Comparison of ENCODE assay signal across 1 cellular context in the genomic region with DNA sequence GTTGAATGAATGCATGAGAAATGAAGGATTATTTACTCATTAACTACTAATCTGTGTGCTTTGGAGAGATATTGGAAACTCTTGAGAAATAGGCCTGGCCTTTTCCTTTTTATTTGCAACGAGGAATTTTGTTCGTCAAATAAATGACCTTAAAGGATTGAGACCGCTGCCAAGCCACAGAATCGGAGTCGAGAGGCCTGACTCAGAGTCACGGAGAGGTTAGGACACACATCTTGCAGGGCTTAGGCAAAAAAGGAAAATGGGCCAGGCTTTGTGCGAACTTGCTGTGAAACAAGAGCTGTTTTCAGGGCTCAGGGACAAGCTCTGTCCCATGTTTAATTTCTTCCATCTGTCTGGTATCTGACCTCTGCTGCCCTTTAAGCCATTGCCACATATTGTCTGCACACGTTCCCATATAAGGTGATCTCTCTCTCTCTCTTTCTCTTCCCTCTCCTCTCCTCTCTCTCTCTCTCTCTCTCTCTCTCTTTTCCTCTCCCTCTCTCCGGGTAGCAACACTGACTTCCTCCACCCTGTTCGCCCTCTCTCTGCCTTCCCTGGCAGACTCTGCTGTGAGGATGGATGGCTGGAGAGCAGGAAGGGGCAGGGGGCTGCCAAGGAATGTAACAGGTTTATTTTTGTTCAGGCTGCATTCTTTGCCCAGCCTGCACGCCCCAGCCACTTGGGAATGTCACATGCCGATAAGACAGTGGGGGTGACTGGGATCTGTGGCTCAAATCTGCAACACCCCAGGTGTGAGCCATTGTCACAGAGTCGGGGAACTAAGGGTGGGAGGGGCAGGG.
TF ChIP-seq lines count a peak whose summit lies in the region.

No MANE protein-coding gene starts in this region.

TF ChIP-seq in HepG2, 621 proteins besides CTCF, POLR2A, EP300 and RAD21 (continued from another document and continues in another):
- TF ChIP-seq, protein P1, sequence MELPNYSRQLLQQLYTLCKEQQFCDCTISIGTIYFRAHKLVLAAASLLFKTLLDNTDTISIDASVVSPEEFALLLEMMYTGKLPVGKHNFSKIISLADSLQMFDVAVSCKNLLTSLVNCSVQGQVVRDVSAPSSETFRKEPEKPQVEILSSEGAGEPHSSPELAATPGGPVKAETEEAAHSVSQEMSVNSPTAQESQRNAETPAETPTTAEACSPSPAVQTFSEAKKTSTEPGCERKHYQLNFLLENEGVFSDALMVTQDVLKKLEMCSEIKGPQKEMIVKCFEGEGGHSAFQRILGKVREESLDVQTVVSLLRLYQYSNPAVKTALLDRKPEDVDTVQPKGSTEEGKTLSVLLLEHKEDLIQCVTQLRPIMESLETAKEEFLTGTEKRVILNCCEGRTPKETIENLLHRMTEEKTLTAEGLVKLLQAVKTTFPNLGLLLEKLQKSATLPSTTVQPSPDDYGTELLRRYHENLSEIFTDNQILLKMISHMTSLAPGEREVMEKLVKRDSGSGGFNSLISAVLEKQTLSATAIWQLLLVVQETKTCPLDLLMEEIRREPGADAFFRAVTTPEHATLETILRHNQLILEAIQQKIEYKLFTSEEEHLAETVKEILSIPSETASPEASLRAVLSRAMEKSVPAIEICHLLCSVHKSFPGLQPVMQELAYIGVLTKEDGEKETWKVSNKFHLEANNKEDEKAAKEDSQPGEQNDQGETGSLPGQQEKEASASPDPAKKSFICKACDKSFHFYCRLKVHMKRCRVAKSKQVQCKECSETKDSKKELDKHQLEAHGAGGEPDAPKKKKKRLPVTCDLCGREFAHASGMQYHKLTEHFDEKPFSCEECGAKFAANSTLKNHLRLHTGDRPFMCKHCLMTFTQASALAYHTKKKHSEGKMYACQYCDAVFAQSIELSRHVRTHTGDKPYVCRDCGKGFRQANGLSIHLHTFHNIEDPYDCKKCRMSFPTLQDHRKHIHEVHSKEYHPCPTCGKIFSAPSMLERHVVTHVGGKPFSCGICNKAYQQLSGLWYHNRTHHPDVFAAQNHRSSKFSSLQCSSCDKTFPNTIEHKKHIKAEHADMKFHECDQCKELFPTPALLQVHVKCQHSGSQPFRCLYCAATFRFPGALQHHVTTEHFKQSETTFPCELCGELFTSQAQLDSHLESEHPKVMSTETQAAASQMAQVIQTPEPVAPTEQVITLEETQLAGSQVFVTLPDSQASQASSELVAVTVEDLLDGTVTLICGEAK (IDR thresholded peaks at IDR 0.05), result no peak
- TF ChIP-seq, protein P1 (CRISPR knock-in tag; IDR thresholded peaks at IDR 0.05), result peak; percentile 55; the same call in 1 of the 2 replicates
- TF ChIP-seq ZNF883 (CRISPR knock-in tag; IDR thresholded peaks at IDR 0.05; ENCODE audit: not compliant biosample characterization), result peak; percentile 56
- TF ChIP-seq ARID2 (CRISPR knock-in tag; IDR thresholded peaks at IDR 0.05; ENCODE audit: borderline replicate concordance), result no peak
- TF ChIP-seq ZNF138 (CRISPR knock-in tag; IDR thresholded peaks at IDR 0.05; ENCODE audit: low read depth), result no peak
- TF ChIP-seq ZNF468 (CRISPR knock-in tag; IDR thresholded peaks at IDR 0.05), result no peak
- no peak; the same call in 1 of the 2 replicates for TF ChIP-seq HOXA5 (CRISPR knock-in tag; IDR thresholded peaks at IDR 0.05)
- TF ChIP-seq WIZ (CRISPR knock-in tag; IDR thresholded peaks at IDR 0.05), result no peak
- peak; percentile 64 for TF ChIP-seq RFX5 (IDR thresholded peaks at IDR 0.05; ENCODE audit: low read depth, low read length)
- TF ChIP-seq ERF (CRISPR knock-in tag; IDR thresholded peaks at IDR 0.05), result peak; percentile 32; the same call in 1 of the 2 replicates
- TF ChIP-seq, protein P2, sequence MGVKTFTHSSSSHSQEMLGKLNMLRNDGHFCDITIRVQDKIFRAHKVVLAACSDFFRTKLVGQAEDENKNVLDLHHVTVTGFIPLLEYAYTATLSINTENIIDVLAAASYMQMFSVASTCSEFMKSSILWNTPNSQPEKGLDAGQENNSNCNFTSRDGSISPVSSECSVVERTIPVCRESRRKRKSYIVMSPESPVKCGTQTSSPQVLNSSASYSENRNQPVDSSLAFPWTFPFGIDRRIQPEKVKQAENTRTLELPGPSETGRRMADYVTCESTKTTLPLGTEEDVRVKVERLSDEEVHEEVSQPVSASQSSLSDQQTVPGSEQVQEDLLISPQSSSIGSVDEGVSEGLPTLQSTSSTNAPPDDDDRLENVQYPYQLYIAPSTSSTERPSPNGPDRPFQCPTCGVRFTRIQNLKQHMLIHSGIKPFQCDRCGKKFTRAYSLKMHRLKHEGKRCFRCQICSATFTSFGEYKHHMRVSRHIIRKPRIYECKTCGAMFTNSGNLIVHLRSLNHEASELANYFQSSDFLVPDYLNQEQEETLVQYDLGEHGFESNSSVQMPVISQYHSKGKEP (CRISPR knock-in tag; IDR thresholded peaks at IDR 0.05), result no peak
- no peak; the same call in 1 of the 2 replicates for TF ChIP-seq FOXJ3 (CRISPR knock-in tag; IDR thresholded peaks at IDR 0.05; ENCODE audit: borderline replicate concordance)
- TF ChIP-seq ZNF879 (CRISPR knock-in tag; IDR thresholded peaks at IDR 0.05), result no peak
- no peak for TF ChIP-seq CC2D1A (CRISPR knock-in tag; IDR thresholded peaks at IDR 0.05)
- no peak for TF ChIP-seq SMYD3 (CRISPR knock-in tag; IDR thresholded peaks at IDR 0.05)
- no peak for TF ChIP-seq TBL1XR1 (IDR thresholded peaks at IDR 0.05; ENCODE audit: borderline replicate concordance, low read length, partially characterized antibody)
- TF ChIP-seq ZNF678 (CRISPR knock-in tag; IDR thresholded peaks at IDR 0.05), result no peak
- TF ChIP-seq ZFP37 (CRISPR knock-in tag; IDR thresholded peaks at IDR 0.05; ENCODE audit: borderline replicate concordance), result no peak
- TF ChIP-seq, protein P3, sequence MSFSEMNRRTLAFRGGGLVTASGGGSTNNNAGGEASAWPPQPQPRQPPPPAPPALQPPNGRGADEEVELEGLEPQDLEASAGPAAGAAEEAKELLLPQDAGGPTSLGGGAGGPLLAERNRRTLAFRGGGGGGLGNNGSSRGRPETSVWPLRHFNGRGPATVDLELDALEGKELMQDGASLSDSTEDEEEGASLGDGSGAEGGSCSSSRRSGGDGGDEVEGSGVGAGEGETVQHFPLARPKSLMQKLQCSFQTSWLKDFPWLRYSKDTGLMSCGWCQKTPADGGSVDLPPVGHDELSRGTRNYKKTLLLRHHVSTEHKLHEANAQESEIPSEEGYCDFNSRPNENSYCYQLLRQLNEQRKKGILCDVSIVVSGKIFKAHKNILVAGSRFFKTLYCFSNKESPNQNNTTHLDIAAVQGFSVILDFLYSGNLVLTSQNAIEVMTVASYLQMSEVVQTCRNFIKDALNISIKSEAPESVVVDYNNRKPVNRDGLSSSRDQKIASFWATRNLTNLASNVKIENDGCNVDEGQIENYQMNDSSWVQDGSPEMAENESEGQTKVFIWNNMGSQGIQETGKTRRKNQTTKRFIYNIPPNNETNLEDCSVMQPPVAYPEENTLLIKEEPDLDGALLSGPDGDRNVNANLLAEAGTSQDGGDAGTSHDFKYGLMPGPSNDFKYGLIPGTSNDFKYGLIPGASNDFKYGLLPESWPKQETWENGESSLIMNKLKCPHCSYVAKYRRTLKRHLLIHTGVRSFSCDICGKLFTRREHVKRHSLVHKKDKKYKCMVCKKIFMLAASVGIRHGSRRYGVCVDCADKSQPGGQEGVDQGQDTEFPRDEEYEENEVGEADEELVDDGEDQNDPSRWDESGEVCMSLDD (CRISPR knock-in tag; IDR thresholded peaks at IDR 0.05; ENCODE audit: borderline replicate concordance), result no peak
- TF ChIP-seq ZBTB8A (CRISPR knock-in tag; IDR thresholded peaks at IDR 0.05; ENCODE audit: borderline replicate concordance, low read depth), result no peak
- TF ChIP-seq ZNF143 (CRISPR knock-in tag; IDR thresholded peaks at IDR 0.05), result no peak
- TF ChIP-seq, protein P4, sequence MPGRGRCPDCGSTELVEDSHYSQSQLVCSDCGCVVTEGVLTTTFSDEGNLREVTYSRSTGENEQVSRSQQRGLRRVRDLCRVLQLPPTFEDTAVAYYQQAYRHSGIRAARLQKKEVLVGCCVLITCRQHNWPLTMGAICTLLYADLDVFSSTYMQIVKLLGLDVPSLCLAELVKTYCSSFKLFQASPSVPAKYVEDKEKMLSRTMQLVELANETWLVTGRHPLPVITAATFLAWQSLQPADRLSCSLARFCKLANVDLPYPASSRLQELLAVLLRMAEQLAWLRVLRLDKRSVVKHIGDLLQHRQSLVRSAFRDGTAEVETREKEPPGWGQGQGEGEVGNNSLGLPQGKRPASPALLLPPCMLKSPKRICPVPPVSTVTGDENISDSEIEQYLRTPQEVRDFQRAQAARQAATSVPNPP (CRISPR knock-in tag; IDR thresholded peaks at IDR 0.05), result no peak
- TF ChIP-seq, protein P5, sequence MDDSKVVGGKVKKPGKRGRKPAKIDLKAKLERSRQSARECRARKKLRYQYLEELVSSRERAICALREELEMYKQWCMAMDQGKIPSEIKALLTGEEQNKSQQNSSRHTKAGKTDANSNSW (CRISPR knock-in tag; IDR thresholded peaks at IDR 0.05; ENCODE audit: borderline replicate concordance), result no peak
- no peak for TF ChIP-seq KDM3A (CRISPR knock-in tag; IDR thresholded peaks at IDR 0.05; ENCODE audit: low read depth)
- TF ChIP-seq, protein P6, sequence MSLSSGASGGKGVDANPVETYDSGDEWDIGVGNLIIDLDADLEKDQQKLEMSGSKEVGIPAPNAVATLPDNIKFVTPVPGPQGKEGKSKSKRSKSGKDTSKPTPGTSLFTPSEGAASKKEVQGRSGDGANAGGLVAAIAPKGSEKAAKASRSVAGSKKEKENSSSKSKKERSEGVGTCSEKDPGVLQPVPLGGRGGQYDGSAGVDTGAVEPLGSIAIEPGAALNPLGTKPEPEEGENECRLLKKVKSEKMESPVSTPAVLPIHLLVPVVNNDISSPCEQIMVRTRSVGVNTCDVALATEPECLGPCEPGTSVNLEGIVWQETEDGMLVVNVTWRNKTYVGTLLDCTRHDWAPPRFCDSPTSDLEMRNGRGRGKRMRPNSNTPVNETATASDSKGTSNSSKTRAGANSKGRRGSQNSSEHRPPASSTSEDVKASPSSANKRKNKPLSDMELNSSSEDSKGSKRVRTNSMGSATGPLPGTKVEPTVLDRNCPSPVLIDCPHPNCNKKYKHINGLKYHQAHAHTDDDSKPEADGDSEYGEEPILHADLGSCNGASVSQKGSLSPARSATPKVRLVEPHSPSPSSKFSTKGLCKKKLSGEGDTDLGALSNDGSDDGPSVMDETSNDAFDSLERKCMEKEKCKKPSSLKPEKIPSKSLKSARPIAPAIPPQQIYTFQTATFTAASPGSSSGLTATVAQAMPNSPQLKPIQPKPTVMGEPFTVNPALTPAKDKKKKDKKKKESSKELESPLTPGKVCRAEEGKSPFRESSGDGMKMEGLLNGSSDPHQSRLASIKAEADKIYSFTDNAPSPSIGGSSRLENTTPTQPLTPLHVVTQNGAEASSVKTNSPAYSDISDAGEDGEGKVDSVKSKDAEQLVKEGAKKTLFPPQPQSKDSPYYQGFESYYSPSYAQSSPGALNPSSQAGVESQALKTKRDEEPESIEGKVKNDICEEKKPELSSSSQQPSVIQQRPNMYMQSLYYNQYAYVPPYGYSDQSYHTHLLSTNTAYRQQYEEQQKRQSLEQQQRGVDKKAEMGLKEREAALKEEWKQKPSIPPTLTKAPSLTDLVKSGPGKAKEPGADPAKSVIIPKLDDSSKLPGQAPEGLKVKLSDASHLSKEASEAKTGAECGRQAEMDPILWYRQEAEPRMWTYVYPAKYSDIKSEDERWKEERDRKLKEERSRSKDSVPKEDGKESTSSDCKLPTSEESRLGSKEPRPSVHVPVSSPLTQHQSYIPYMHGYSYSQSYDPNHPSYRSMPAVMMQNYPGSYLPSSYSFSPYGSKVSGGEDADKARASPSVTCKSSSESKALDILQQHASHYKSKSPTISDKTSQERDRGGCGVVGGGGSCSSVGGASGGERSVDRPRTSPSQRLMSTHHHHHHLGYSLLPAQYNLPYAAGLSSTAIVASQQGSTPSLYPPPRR (CRISPR knock-in tag; IDR thresholded peaks at IDR 0.05; ENCODE audit: borderline replicate concordance), result peak; percentile 81; the same call in 1 of the 2 replicates
- TF ChIP-seq, protein P7, sequence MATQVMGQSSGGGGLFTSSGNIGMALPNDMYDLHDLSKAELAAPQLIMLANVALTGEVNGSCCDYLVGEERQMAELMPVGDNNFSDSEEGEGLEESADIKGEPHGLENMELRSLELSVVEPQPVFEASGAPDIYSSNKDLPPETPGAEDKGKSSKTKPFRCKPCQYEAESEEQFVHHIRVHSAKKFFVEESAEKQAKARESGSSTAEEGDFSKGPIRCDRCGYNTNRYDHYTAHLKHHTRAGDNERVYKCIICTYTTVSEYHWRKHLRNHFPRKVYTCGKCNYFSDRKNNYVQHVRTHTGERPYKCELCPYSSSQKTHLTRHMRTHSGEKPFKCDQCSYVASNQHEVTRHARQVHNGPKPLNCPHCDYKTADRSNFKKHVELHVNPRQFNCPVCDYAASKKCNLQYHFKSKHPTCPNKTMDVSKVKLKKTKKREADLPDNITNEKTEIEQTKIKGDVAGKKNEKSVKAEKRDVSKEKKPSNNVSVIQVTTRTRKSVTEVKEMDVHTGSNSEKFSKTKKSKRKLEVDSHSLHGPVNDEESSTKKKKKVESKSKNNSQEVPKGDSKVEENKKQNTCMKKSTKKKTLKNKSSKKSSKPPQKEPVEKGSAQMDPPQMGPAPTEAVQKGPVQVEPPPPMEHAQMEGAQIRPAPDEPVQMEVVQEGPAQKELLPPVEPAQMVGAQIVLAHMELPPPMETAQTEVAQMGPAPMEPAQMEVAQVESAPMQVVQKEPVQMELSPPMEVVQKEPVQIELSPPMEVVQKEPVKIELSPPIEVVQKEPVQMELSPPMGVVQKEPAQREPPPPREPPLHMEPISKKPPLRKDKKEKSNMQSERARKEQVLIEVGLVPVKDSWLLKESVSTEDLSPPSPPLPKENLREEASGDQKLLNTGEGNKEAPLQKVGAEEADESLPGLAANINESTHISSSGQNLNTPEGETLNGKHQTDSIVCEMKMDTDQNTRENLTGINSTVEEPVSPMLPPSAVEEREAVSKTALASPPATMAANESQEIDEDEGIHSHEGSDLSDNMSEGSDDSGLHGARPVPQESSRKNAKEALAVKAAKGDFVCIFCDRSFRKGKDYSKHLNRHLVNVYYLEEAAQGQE (IDR thresholded peaks at IDR 0.05; ENCODE audit: borderline replicate concordance in 1 of 2, low read depth in 1 of 2, low read length in 2 of 2), result no peak; a peak in 1 of 4 replicates
